11 cellular contexts compared by ENCODE assay signal in the genomic region with DNA sequence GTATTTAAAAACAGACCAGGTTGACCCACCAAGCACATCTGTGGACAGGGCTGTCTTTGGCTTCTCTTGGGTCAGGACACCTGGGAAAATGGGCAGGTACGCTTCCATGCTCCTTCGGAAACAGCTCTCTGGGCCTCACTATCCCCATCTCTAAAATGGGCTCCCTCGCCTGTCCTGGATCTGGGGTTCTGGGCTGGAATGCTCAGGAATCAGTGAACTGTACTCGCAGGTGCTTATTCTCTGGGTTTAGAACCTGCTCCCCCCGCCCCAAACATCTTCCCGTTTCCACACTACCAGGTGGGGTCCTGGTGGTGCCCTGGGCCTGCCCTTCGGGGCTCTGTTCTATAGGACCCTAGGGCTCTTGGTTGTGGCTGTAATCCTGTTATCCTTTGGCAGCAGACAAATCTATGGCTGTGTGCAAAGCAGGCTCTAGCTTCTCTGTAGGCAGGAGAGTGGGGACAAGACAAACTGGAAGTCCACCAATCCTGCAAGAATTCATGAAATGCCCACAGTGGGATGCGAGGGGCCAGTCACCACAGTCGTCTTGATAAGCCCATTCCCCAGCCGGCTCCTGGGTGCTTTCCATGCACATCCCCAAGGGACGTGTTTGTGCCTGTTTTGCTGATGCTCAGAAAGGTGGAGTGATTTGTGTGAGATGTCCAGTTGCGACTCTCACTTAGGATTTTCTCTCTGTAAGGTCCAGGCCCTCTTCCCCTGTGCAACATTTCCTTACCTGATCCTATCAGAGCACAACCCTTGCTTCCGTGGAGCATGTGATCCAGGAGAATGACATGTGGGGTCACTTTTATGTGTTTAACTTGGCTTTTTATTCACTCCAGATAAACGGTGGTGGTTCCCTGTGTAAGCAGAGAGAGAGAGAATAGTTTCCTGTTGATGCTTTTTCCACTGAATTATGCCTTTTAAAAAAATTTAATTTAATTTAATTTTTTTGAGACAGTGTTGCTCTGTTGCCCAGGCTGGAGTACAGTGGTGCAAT. TPM values are rescaled to one million over a fixed set of nuclear protein-coding genes. Genes with fewer than 3 reads are reported as not detected.
A peak's percentile ranks its signal among the peaks of the same experiment; 100 is the strongest.
DNase-seq lines count a peak whose midpoint lies in the region; ATAC-seq and TF ChIP-seq lines count a peak whose summit lies in the region.
"Had no signal": no experiment of that assay in that cellular context is flagged by ENCODE, and none has a peak within 500 bp of the region (broad histone marks: within the 10 kb centered on the region; RNA-seq: fewer than 3 reads in every experiment).

No MANE protein-coding gene starts in this region.

- H2BK120ac ChIP-seq in H9 (ENCODE audit: low read depth, low read length, poor library complexity, severe bottlenecking) = no peak overlapping the region

- no peaks in the 10 kb centered on the region for H3K9me3 Mint-ChIP-seq in H9
- H3K9me3 Mint-ChIP-seq in activated naive CD4-positive, alpha-beta T cell treated with anti-CD3 and anti-CD28 coated beads, Interleukin-2, amount 50 U/mL, for 72 hours = no peaks in the 10 kb centered on the region

- H3K79me2 ChIP-seq in ACC112 (ENCODE audit: control insufficient read depth, insufficient read depth, low read length, unreplicated experiment) (no peaks in the 10 kb centered on the region), H9 (ENCODE audit: insufficient read depth, low read length) (no peaks in the 10 kb centered on the region)

- no peak overlapping the region for H3K4me3 ChIP-seq in ACC112 (ENCODE audit: low read depth, low read length)
- no peak overlapping the region for H3K4me3 ChIP-seq in transverse colon
- H3K4me3 ChIP-seq: suprapubic skin had no signal

- H4K91ac ChIP-seq in H9 (ENCODE audit: insufficient read length, low read depth, low read length) = no peak overlapping the region

- H3K4me1 Mint-ChIP-seq in H9 = peaks cover 21 to 24% of the 10 kb centered on the region in 2 experiments

- H3K27ac Mint-ChIP-seq in H9 = peak overlapping the region in 2 of 3 experiments; percentile 73 to 96; a peak in 4 of 7 replicates
- peak overlapping the region; percentile 61 to 85 for H3K27ac Mint-ChIP-seq in activated naive CD4-positive, alpha-beta T cell treated with anti-CD3 and anti-CD28 coated beads, Interleukin-2, amount 50 U/mL, for 72 hours

- no peak overlapping the region for H3K18ac ChIP-seq in H9 (ENCODE audit: insufficient read length, low read depth, low read length)

- H4K8ac ChIP-seq in H9 (replicated peaks; ENCODE audit: insufficient read length, low read depth, low read length) = no peak overlapping the region

- H2BK15ac ChIP-seq in H9 (ENCODE audit: low read depth, low read length) = no peak overlapping the region

- H3K4ac ChIP-seq in H9 (ENCODE audit: low read depth, low read length) = no peak overlapping the region

- H3K27me3 Mint-ChIP-seq in H9 (ENCODE audit: low read depth) = no peaks in the 10 kb centered on the region

- H2BK12ac ChIP-seq in H9 (ENCODE audit: insufficient read length, low read depth, low read length) = no peak overlapping the region

- H3K36me3 Mint-ChIP-seq in H9 (ENCODE audit: insufficient read depth in 1 of 3, low read depth in 3 of 3) = peaks cover 3 to 9% (median 5%) of the 10 kb centered on the region in 3 experiments; a peak in 5 of 7 replicates
- peaks cover 0 to 2% of the 10 kb centered on the region in 2 donors for H3K36me3 Mint-ChIP-seq in activated naive CD4-positive, alpha-beta T cell treated with anti-CD3 and anti-CD28 coated beads, Interleukin-2, amount 50 U/mL, for 72 hours

- no peak overlapping the region for H2BK5ac ChIP-seq in H9 (ENCODE audit: insufficient read length, low read length)

- no peak overlapping the region for H3K23ac ChIP-seq in H9 (ENCODE audit: insufficient read length, low read depth, low read length)

- H4K5ac ChIP-seq in H9 (ENCODE audit: insufficient read length, low read depth, low read length) = no peak overlapping the region

- no peaks in the 10 kb centered on the region for H3K79me1 ChIP-seq in H9 (ENCODE audit: insufficient read depth, low read depth, low read length, poor library complexity, severe bottlenecking)

- no peak overlapping the region for H3K4me2 ChIP-seq in H9 (ENCODE audit: insufficient read depth, insufficient read length, low read length)

- no peak for ATAC-seq in activated naive CD4-positive, alpha-beta T cell treated with anti-CD3 and anti-CD28 coated beads, Interleukin-2, amount 50 U/mL, for 72 hours
- ATAC-seq in HG03460 (IDR thresholded peaks at IDR 0.05; ENCODE audit: unreplicated experiment) (no peak), HG03039 (IDR thresholded peaks at IDR 0.05; ENCODE audit: unreplicated experiment) (no peak)

- H3K9me3 ChIP-seq in H9 (ENCODE audit: control insufficient read depth, low read depth, low read length) (no peaks in the 10 kb centered on the region), transverse colon (no peaks in the 10 kb centered on the region)
- H3K9me3 ChIP-seq: heart right ventricle, suprapubic skin had no signal

- no peak overlapping the region for H3K14ac ChIP-seq in H9 (ENCODE audit: insufficient read depth, low read length)

- no peak overlapping the region for H3K56ac ChIP-seq in H9 (ENCODE audit: insufficient read length, low read depth, low read length)

- TF ChIP-seq POLR2A in transverse colon (IDR thresholded peaks at IDR 0.05) = no peak

- no CpG with 5 or more reads among the region's 14 CpGs for WGBS in H9 (ENCODE audit: extremely low coverage, insufficient read length, low lambda C conversion rate)
- WGBS in transverse colon (ENCODE audit: low coverage in 1 of 2), 2 donors = 40 to 76% methylated on average over 3 to 14 of the region's 14 CpGs

- TF ChIP-seq CTCF in H9 (conservative IDR thresholded peaks at IDR 0.05) (no peak), transverse colon (IDR thresholded peaks at IDR 0.05) (no peak)

- H2BK20ac ChIP-seq in H9 (ENCODE audit: low read depth, low read length, poor library complexity, severe bottlenecking) = no peak overlapping the region

- in situ Hi-C loops in transverse colon (cut with MboI; ENCODE audit: low pct_ligation_motif_present in 1 of 4, low pct_unique_long_range_greater_than_20kb in 1 of 4, low sequenced_read_pairs in 3 of 4) = loop anchor here in 3 of 4 donors (25.0 kb wide), 4 partner anchors 241 to 1609 kb away; a partner anchor contains a TSS

- H3K9ac ChIP-seq in H9 (ENCODE audit: extremely low read depth, insufficient read length, low read length) = no peak overlapping the region

- TF ChIP-seq EP300 in transverse colon (IDR thresholded peaks at IDR 0.05; ENCODE audit: low read depth) = no peak

- intact Hi-C loops in transverse colon (cut with DNase I; ENCODE audit: low total_unique reads) = no loop called here

- H3K27me3 ChIP-seq in ACC112 (ENCODE audit: insufficient read depth, low read length) (no peaks in the 10 kb centered on the region), H9 (ENCODE audit: insufficient read depth, low read length) (no peaks in the 10 kb centered on the region), transverse colon (no peaks in the 10 kb centered on the region)
- H3K27me3 ChIP-seq: heart right ventricle, suprapubic skin had no signal

- H3K4me1 ChIP-seq in ACC112 (ENCODE audit: control insufficient read depth, insufficient read depth, low read length, unreplicated experiment) (peaks cover 32% of the 10 kb centered on the region), H9 (ENCODE audit: insufficient read depth, low read length) (peaks cover 4% of the 10 kb centered on the region; the same call in 1 of the 2 replicates), transverse colon (peaks cover 10 to 24% (median 11%) of the 10 kb centered on the region in 4 donors)

- no peak overlapping the region for H3K4me3 Mint-ChIP-seq in H9

- DNase-seq in H9 = no peak
- DNase-seq in activated naive CD4-positive, alpha-beta T cell treated with anti-CD3 and anti-CD28 coated beads, Interleukin-2, amount 50 U/mL, for 72 hours (ENCODE audit: low spot score in 2 of 2) = peak in 1 of 2 donors; percentile 50
- DNase-seq in mesenteric fat pad (ENCODE audit: low spot score) = peak; percentile 45
- DNase-seq in activated effector memory CD4-positive, alpha-beta T cell treated with anti-CD3 and anti-CD28 coated beads, Interleukin-2, amount 50 U/mL, for 16 hours = no peak
- no peak for DNase-seq in transverse colon
- DNase-seq: NCI-H446 treated with DMSO at 0.1 percent for 48 hours had no signal

- H4K20me1 ChIP-seq in H9 (ENCODE audit: control insufficient read depth, insufficient read depth, insufficient read length) = no peaks in the 10 kb centered on the region

- H3T11ph ChIP-seq in H9 (ENCODE audit: low read length) = no peak overlapping the region

- no peaks in the 10 kb centered on the region; the same call in 1 of the 2 replicates for H3K36me3 ChIP-seq in ACC112 (ENCODE audit: insufficient read depth, low read length)
- H3K36me3 ChIP-seq in transverse colon = no peaks in the 10 kb centered on the region

- no peaks in the 10 kb centered on the region for H3K23me2 ChIP-seq in H9 (ENCODE audit: insufficient read length, low read depth, low read length, poor library complexity, severe bottlenecking)

- H2AK5ac ChIP-seq in H9 (ENCODE audit: insufficient read length, low read length) = no peak overlapping the region

- peak overlapping the region; percentile 89 for H3K27ac ChIP-seq in ACC112 (ENCODE audit: low read depth, low read length)
- H3K27ac ChIP-seq in H9 (ENCODE audit: insufficient read length, low read depth, low read length) = no peak overlapping the region
- H3K27ac ChIP-seq in transverse colon = no peak overlapping the region
- H3K27ac ChIP-seq: suprapubic skin had no signal

- no peak overlapping the region for H2AFZ ChIP-seq in ACC112 (ENCODE audit: low read length, unreplicated experiment)
- H2AFZ ChIP-seq in H9 (ENCODE audit: low read length) = no peak overlapping the region

RNA-seq across cellular contexts. Expression of a gene that starts 37.2 kb away (rescaled TPM):
- total RNA-seq in H9 (2021) (80.1 and 85.2 TPM in 2 replicates), mesenteric fat pad (57.7 TPM), transverse colon (10 to 100 TPM; 41.4 to 68.5 (median 58.4) TPM)
- total RNA-seq in activated naive CD4-positive, alpha-beta T cell treated with anti-CD3 and anti-CD28 coated beads, Interleukin-2, amount 50 U/mL, for 72 hours = 10 to 100 TPM; 48.9 to 52.7 TPM
